Comparison of ENCODE assay signal across 15 cellular contexts in genomic region chr14:54579606-54580005, GRCh38. TPM values are rescaled to one million over a fixed set of nuclear protein-coding genes. Genes with fewer than 3 reads are reported as not detected.
DNase-seq lines count a peak whose midpoint lies in the region; ATAC-seq and TF ChIP-seq lines count a peak whose summit lies in the region.
"Had no signal": no experiment of that assay in that cellular context is flagged by ENCODE, and none has a peak within 500 bp of the region (broad histone marks: within the 10 kb centered on the region; RNA-seq: fewer than 3 reads in every experiment).

No MANE protein-coding gene starts in this region.

- H3K27me3 Mint-ChIP-seq in stimulated activated memory B cell treated with anti-CD40 and anti-IgM and Interleukin-4, amounts not matched to agents 10 μg/mL and 1 μg/mL and 100 μg/mL, for 72 hours, result no peaks in the 10 kb centered on the region
- peaks cover 13% of the 10 kb centered on the region for H3K27me3 Mint-ChIP-seq in activated T-helper 1 cell treated with anti-CD3 and anti-CD28 coated beads, Interleukin-12 subunit alpha, Interleukin-12 subunit beta, Interleukin-2, Interleukin-4 antibody, amounts not matched to agents 30 ng/mL and 10 ng/mL and 1 ng/mL, durations not matched to agents 14 hours and 24 hours and 36 hours (ENCODE audit: insufficient read depth)

- no peaks in the 10 kb centered on the region for H3K9me3 Mint-ChIP-seq in stimulated activated memory B cell treated with anti-CD40 and anti-IgM and Interleukin-4, amounts not matched to agents 10 μg/mL and 1 μg/mL and 100 μg/mL, for 72 hours
- no peaks in the 10 kb centered on the region for H3K9me3 Mint-ChIP-seq in activated T-helper 1 cell treated with anti-CD3 and anti-CD28 coated beads, Interleukin-12 subunit alpha, Interleukin-12 subunit beta, Interleukin-2, Interleukin-4 antibody, amounts not matched to agents 30 ng/mL and 10 ng/mL and 1 ng/mL, durations not matched to agents 14 hours and 24 hours and 36 hours
- H3K9me3 Mint-ChIP-seq: CD8-positive, alpha-beta T cell had no signal

- H3K27ac ChIP-seq in coronary artery, result peak overlapping the region; percentile 14 to 18
- H3K27ac ChIP-seq: epithelial cell of prostate had no signal

- no peak for ATAC-seq in stimulated activated memory B cell treated with anti-CD40 and anti-IgM and Interleukin-4, amounts not matched to agents 10 μg/mL and 1 μg/mL and 100 μg/mL, for 72 hours
- no peak for ATAC-seq in GM18502 (IDR thresholded peaks at IDR 0.05; ENCODE audit: poor library complexity, unreplicated experiment)
- no peak for ATAC-seq in HG03354 (IDR thresholded peaks at IDR 0.05; ENCODE audit: poor library complexity, severe bottlenecking, unreplicated experiment)
- ATAC-seq: activated CD8-positive, alpha-beta T cell treated with anti-CD3 and anti-CD28 coated beads, Interleukin-2, amount 10 ng/mL, durations not matched to agents 7 days and 5 days; CD8-positive, alpha-beta T cell had no signal

- H3K27ac Mint-ChIP-seq in stimulated activated memory B cell treated with anti-CD40 and anti-IgM and Interleukin-4, amounts not matched to agents 10 μg/mL and 1 μg/mL and 100 μg/mL, for 72 hours, result peak overlapping the region; percentile 50
- H3K27ac Mint-ChIP-seq in activated T-helper 1 cell treated with anti-CD3 and anti-CD28 coated beads, Interleukin-12 subunit alpha, Interleukin-12 subunit beta, Interleukin-2, Interleukin-4 antibody, amounts not matched to agents 30 ng/mL and 10 ng/mL and 1 ng/mL, durations not matched to agents 14 hours and 24 hours and 36 hours, result no peak overlapping the region
- H3K27ac Mint-ChIP-seq: activated CD8-positive, alpha-beta T cell treated with anti-CD3 and anti-CD28 coated beads, Interleukin-2, amount 10 ng/mL, durations not matched to agents 7 days and 5 days; CD8-positive, alpha-beta T cell had no signal

- DNase-seq in NCI-H226, result peak; percentile 84
- no peak for DNase-seq in coronary artery (ENCODE audit: low spot score)
- peak; percentile 81 for DNase-seq in iris pigment epithelial cell (ENCODE audit: low read depth)
- no peak for DNase-seq in NCI-H446 (lab: John Stamatoyannopoulos, UW)
- no peak for DNase-seq in activated T-helper 1 cell treated with anti-CD3 and anti-CD28 coated beads, Interleukin-12 subunit alpha, Interleukin-12 subunit beta, Interleukin-2, Interleukin-4 antibody, amounts not matched to agents 30 ng/mL and 10 ng/mL and 1 ng/mL, durations not matched to agents 14 hours and 24 hours and 36 hours (ENCODE audit: low spot score)
- DNase-seq: activated CD8-positive, alpha-beta T cell treated with anti-CD3 and anti-CD28 coated beads, Interleukin-2, amount 10 ng/mL, durations not matched to agents 7 days and 5 days; activated effector memory CD4-positive, alpha-beta T cell treated with anti-CD3 and anti-CD28 coated beads, Interleukin-2, amount 50 U/mL, for 16 hours; CD8-positive, alpha-beta T cell; KG1; mammary epithelial cell; NCI-H526 had no signal

- intact Hi-C loops in activated T-helper 1 cell treated with anti-CD3 and anti-CD28 coated beads, Interleukin-12 subunit alpha, Interleukin-12 subunit beta, Interleukin-2, Interleukin-4 antibody, amounts not matched to agents 30 ng/mL and 10 ng/mL and 1 ng/mL, durations not matched to agents 14 hours and 24 hours and 36 hours (cut with micrococcal nuclease), result no loop called here

- H3K4me3 ChIP-seq in coronary artery, result no peak overlapping the region

- no peak overlapping the region for H3K4me3 Mint-ChIP-seq in stimulated activated memory B cell treated with anti-CD40 and anti-IgM and Interleukin-4, amounts not matched to agents 10 μg/mL and 1 μg/mL and 100 μg/mL, for 72 hours
- H3K4me3 Mint-ChIP-seq in activated T-helper 1 cell treated with anti-CD3 and anti-CD28 coated beads, Interleukin-12 subunit alpha, Interleukin-12 subunit beta, Interleukin-2, Interleukin-4 antibody, amounts not matched to agents 30 ng/mL and 10 ng/mL and 1 ng/mL, durations not matched to agents 14 hours and 24 hours and 36 hours, result no peak overlapping the region
- H3K4me3 Mint-ChIP-seq: activated CD8-positive, alpha-beta T cell treated with anti-CD3 and anti-CD28 coated beads, Interleukin-2, amount 10 ng/mL, durations not matched to agents 7 days and 5 days; CD8-positive, alpha-beta T cell had no signal

- no peak for TF ChIP-seq CTCF in coronary artery (IDR thresholded peaks at IDR 0.05)

- H3K4me1 Mint-ChIP-seq in stimulated activated memory B cell treated with anti-CD40 and anti-IgM and Interleukin-4, amounts not matched to agents 10 μg/mL and 1 μg/mL and 100 μg/mL, for 72 hours, result peaks cover 22% of the 10 kb centered on the region
- no peaks in the 10 kb centered on the region for H3K4me1 Mint-ChIP-seq in activated T-helper 1 cell treated with anti-CD3 and anti-CD28 coated beads, Interleukin-12 subunit alpha, Interleukin-12 subunit beta, Interleukin-2, Interleukin-4 antibody, amounts not matched to agents 30 ng/mL and 10 ng/mL and 1 ng/mL, durations not matched to agents 14 hours and 24 hours and 36 hours (ENCODE audit: low read depth)

- H3K36me3 Mint-ChIP-seq in stimulated activated memory B cell treated with anti-CD40 and anti-IgM and Interleukin-4, amounts not matched to agents 10 μg/mL and 1 μg/mL and 100 μg/mL, for 72 hours, result peaks cover 22% of the 10 kb centered on the region
- no peaks in the 10 kb centered on the region for H3K36me3 Mint-ChIP-seq in activated T-helper 1 cell treated with anti-CD3 and anti-CD28 coated beads, Interleukin-12 subunit alpha, Interleukin-12 subunit beta, Interleukin-2, Interleukin-4 antibody, amounts not matched to agents 30 ng/mL and 10 ng/mL and 1 ng/mL, durations not matched to agents 14 hours and 24 hours and 36 hours (ENCODE audit: low read depth)
- H3K36me3 Mint-ChIP-seq: CD8-positive, alpha-beta T cell had no signal

RNA-seq across cellular contexts. Expression of gene SAMD4A, which starts 12.7 kb away (rescaled TPM):
- 1.8 TPM in 2 replicates for total RNA-seq in activated T-helper 1 cell treated with anti-CD3 and anti-CD28 coated beads, Interleukin-12 subunit alpha, Interleukin-12 subunit beta, Interleukin-2, Interleukin-4 antibody, amounts not matched to agents 30 ng/mL and 10 ng/mL and 1 ng/mL, durations not matched to agents 14 hours and 24 hours and 36 hours

Comparison
In these comparisons a context has a peak if more than half of its experiments do, and no peak if none do; other contexts are left out.
1. DNase-seq: peak in NCI-H226 (single experiment) and iris pigment epithelial cell (single experiment); none in coronary artery (single experiment), NCI-H446 (0 of 2) and activated T-helper 1 cell treated with anti-CD3 and anti-CD28 coated beads, Interleukin-12 subunit alpha, Interleukin-12 subunit beta, Interleukin-2, Interleukin-4 antibody, amounts not matched to agents 30 ng/mL and 10 ng/mL and 1 ng/mL, durations not matched to agents 14 hours and 24 hours and 36 hours (single experiment).